ENCODE assay signal across 8 cellular contexts in the genomic region with DNA sequence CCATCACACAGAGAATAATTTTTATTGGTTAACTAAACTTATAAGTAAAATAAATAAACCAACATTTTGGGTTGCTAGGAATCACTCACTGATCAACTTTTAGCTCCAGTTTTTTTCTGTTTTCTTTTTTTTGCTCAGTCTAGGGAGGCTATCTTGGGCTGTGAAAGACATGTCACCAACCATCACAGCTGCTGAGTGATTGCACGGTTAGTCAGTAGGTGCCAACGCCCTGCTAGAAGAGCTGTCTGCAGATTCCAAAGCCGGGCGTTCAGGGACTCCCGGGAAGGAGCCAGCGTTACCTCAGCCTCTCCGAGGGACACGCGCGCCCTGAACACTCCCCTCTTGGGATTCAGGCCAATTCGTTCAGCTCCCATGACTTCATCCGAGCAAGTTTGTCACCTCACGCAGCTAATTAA. TPM values are rescaled to one million over a fixed set of nuclear protein-coding genes. Genes with fewer than 3 reads are reported as not detected.
DNase-seq lines count a peak whose midpoint lies in the region; ATAC-seq and TF ChIP-seq lines count a peak whose summit lies in the region.

No MANE protein-coding gene starts in this region.

- peak; percentile 34 to 46 for ATAC-seq in activated T-cell treated with anti-CD3 and anti-CD28 coated beads, Interleukin-2, amount 50 U/mL, for 4 hours
- ATAC-seq in gastroesophageal sphincter: peak; percentile 90
- ATAC-seq in omental fat pad (ENCODE audit: low FRiP score): peak; percentile 86

- H3K4me3 ChIP-seq in HAP-1: peak overlapping the region; percentile 72
- H3K4me3 ChIP-seq in gastroesophageal sphincter: peak overlapping the region; percentile 91 to 93

- DNase-seq in activated T-cell treated with anti-CD3 and anti-CD28 coated beads for 4 hours (peak; percentile 2), HAP-1 (ENCODE audit: low spot score in 2 of 2) (peak in 1 of 2 experiments; percentile 72), Kasumi-1 (lab: John Stamatoyannopoulos, UW) (peak; percentile 80 to 88), omental fat pad (ENCODE audit: low spot score) (peak; percentile 41), GOT3 (lab: John Stamatoyannopoulos, UW) (no peak)
- DNase-seq in activated T-cell treated with anti-CD3 and anti-CD28 coated beads, Interleukin-2, amount 50 U/mL, for 1 hour: no peak
- peak; percentile 9 for DNase-seq in activated T-cell treated with anti-CD3 and anti-CD28 coated beads, Interleukin-2, amount 50 U/mL, for 4 hours

- no peaks in the 10 kb centered on the region for H3K27me3 Mint-ChIP-seq in activated T-cell treated with anti-CD3 and anti-CD28 coated beads, Interleukin-2, amount 50 U/mL, for 4 hours (ENCODE audit: low read depth)

- peak overlapping the region; percentile 99 for H3K4me3 Mint-ChIP-seq in activated T-cell treated with anti-CD3 and anti-CD28 coated beads, Interleukin-2, amount 50 U/mL, for 4 hours

- TF ChIP-seq CTCF in gastroesophageal sphincter (IDR thresholded peaks at IDR 0.05) (no peak), omental fat pad (IDR thresholded peaks at IDR 0.05) (no peak)

- no peaks in the 10 kb centered on the region for H3K27me3 ChIP-seq in HAP-1 (ENCODE audit: low read depth)
- no peaks in the 10 kb centered on the region for H3K27me3 ChIP-seq in gastroesophageal sphincter

- TF ChIP-seq POLR2A in gastroesophageal sphincter (IDR thresholded peaks at IDR 0.05): no peak

- H3K27ac ChIP-seq in gastroesophageal sphincter: peak overlapping the region; percentile 88 to 97 (median 92)

- H3K4me1 Mint-ChIP-seq in activated T-cell treated with anti-CD3 and anti-CD28 coated beads, Interleukin-2, amount 50 U/mL, for 4 hours (ENCODE audit: low read depth): peaks cover 42% of the 10 kb centered on the region

- no peak for TF ChIP-seq EP300 in gastroesophageal sphincter (IDR thresholded peaks at IDR 0.05)

- H3K4me1 ChIP-seq in HAP-1 (peaks cover 19% of the 10 kb centered on the region), gastroesophageal sphincter (peaks cover 8 to 51% (median 15%) of the 10 kb centered on the region in 3 donors)

- in situ Hi-C loops in HAP-1 (cut with MboI; ENCODE audit: low sequenced_read_pairs): no loop called here

- peaks cover 8% of the 10 kb centered on the region for H3K36me3 Mint-ChIP-seq in activated T-cell treated with anti-CD3 and anti-CD28 coated beads, Interleukin-2, amount 50 U/mL, for 4 hours (ENCODE audit: insufficient read depth)

- H3K36me3 ChIP-seq in HAP-1 (replicated peaks) (no peaks in the 10 kb centered on the region), gastroesophageal sphincter (no peaks in the 10 kb centered on the region)

- WGBS in gastroesophageal sphincter (ENCODE audit: low coverage in 1 of 2), 2 donors: 0% methylated on average over 1 of the region's 13 CpGs

- no peaks in the 10 kb centered on the region for H3K9me3 Mint-ChIP-seq in activated T-cell treated with anti-CD3 and anti-CD28 coated beads, Interleukin-2, amount 50 U/mL, for 4 hours

- H3K9me3 ChIP-seq in HAP-1 (no peaks in the 10 kb centered on the region), gastroesophageal sphincter (no peaks in the 10 kb centered on the region)

RNA-seq across cellular contexts. Expression of a gene that starts 0.6 kb away (rescaled TPM):
- total RNA-seq in activated T-cell treated with anti-CD3 and anti-CD28 coated beads, Interleukin-2, amount 50 U/mL, for 4 hours: 10 to 100 TPM; 12.9 to 14.7 (median 14.7) TPM
- total RNA-seq in gastroesophageal sphincter: 100 to 1,000 TPM in 1 of 4 donors, 10 to 100 TPM in 3; 14.9 to 192 (median 19.2) TPM
- 10 to 100 TPM; 19.1 to 28.1 (median 22.1) TPM for total RNA-seq in omental fat pad

RNA-seq across cellular contexts. Expression of a gene that starts 26.2 kb away (rescaled TPM):
- total RNA-seq in activated T-cell treated with anti-CD3 and anti-CD28 coated beads, Interleukin-2, amount 50 U/mL, for 4 hours: under 1 TPM; 0.71 to 0.92 (median 0.76) TPM
- total RNA-seq in gastroesophageal sphincter (10 to 100 TPM; 46.7 to 96.7 (median 82.6) TPM), omental fat pad (10 to 100 TPM; 17.4 to 29.9 (median 19.1) TPM)

Comparison
In these comparisons a context has a peak if more than half of its experiments do, and no peak if none do; other contexts are left out.
1. DNase-seq: peak in activated T-cell treated with anti-CD3 and anti-CD28 coated beads for 4 hours (single experiment), Kasumi-1 (2 of 2), activated T-cell treated with anti-CD3 and anti-CD28 coated beads, Interleukin-2, amount 50 U/mL, for 4 hours (single experiment) and omental fat pad (single experiment); none in activated T-cell treated with anti-CD3 and anti-CD28 coated beads, Interleukin-2, amount 50 U/mL, for 1 hour (single experiment) and GOT3 (single experiment).
2. ATAC-seq: peak in every context shown above with its lines; median percentile 90 in gastroesophageal sphincter; 86 in omental fat pad; 40 in activated T-cell treated with anti-CD3 and anti-CD28 coated beads, Interleukin-2, amount 50 U/mL, for 4 hours.
3. RNA of a gene that starts 26.2 kb away (total RNA-seq): 46.7 to 96.7 TPM in gastroesophageal sphincter and 17.4 to 29.9 TPM in omental fat pad; 0.71 to 0.92 TPM in activated T-cell treated with anti-CD3 and anti-CD28 coated beads, Interleukin-2, amount 50 U/mL, for 4 hours; every median in the first group is over 4 times any median in the second.